ENCODE assay signal across 13 cellular contexts in genomic region chr1:18937539-18937938, GRCh38.
"Had no signal": no experiment of that assay in that cellular context is flagged by ENCODE, and none has a peak within 500 bp of the region (broad histone marks: within the 10 kb centered on the region; RNA-seq: fewer than 3 reads in every experiment).

No MANE protein-coding gene starts in this region.

- H3K4me3 ChIP-seq: lower lobe of right lung, right atrium auricular region, upper lobe of left lung had no signal

- H3K27me3 ChIP-seq: right atrium auricular region, upper lobe of left lung had no signal

- H3K4me3 Mint-ChIP-seq: naive B cell; stimulated activated memory B cell treated with anti-CD40 and anti-IgM and Interleukin-4, amounts not matched to agents 10 μg/mL and 1 μg/mL and 100 μg/mL, for 72 hours; T-helper 1 cell treated with Interleukin-12 subunit alpha and Interleukin-12 subunit beta and Interleukin-4 antibody, amounts not matched to agents 30 μg/mL and 1 μg/mL, for 36 hours had no signal

- H3K9me3 ChIP-seq: lower lobe of right lung, right atrium auricular region, SK-N-SH, upper lobe of left lung had no signal

- H3K36me3 ChIP-seq: lower lobe of right lung, right atrium auricular region, upper lobe of left lung had no signal

- DNase-seq: activated CD4-positive, CD25-positive, alpha-beta regulatory T cell; activated gamma-delta T cell; activated T-cell treated with anti-CD3 and anti-CD28 coated beads, Interleukin-2, amount 50 U/mL, for 1 hour; central memory CD4-positive, alpha-beta T cell; cortex of kidney; effector CD8-positive, alpha-beta T cell; lower lobe of right lung; naive B cell; SK-N-SH; upper lobe of left lung had no signal

- H3K36me3 Mint-ChIP-seq: naive B cell; stimulated activated memory B cell treated with anti-CD40 and anti-IgM and Interleukin-4, amounts not matched to agents 10 μg/mL and 1 μg/mL and 100 μg/mL, for 72 hours had no signal

- H3K27ac ChIP-seq: lower lobe of right lung, right atrium auricular region had no signal

- H3K4me2 ChIP-seq: SK-N-SH had no signal

- H3K9me3 Mint-ChIP-seq: naive B cell; stimulated activated memory B cell treated with anti-CD40 and anti-IgM and Interleukin-4, amounts not matched to agents 10 μg/mL and 1 μg/mL and 100 μg/mL, for 72 hours; T-helper 1 cell treated with Interleukin-12 subunit alpha and Interleukin-12 subunit beta and Interleukin-4 antibody, amounts not matched to agents 30 μg/mL and 1 μg/mL, for 36 hours had no signal

- H3K9ac ChIP-seq: SK-N-SH had no signal

- H3K27ac Mint-ChIP-seq: T-helper 1 cell treated with Interleukin-12 subunit alpha and Interleukin-12 subunit beta and Interleukin-4 antibody, amounts not matched to agents 30 μg/mL and 1 μg/mL, for 36 hours had no signal

- H3K27me3 Mint-ChIP-seq: naive B cell; stimulated activated memory B cell treated with anti-CD40 and anti-IgM and Interleukin-4, amounts not matched to agents 10 μg/mL and 1 μg/mL and 100 μg/mL, for 72 hours had no signal
